In the genomic region with DNA sequence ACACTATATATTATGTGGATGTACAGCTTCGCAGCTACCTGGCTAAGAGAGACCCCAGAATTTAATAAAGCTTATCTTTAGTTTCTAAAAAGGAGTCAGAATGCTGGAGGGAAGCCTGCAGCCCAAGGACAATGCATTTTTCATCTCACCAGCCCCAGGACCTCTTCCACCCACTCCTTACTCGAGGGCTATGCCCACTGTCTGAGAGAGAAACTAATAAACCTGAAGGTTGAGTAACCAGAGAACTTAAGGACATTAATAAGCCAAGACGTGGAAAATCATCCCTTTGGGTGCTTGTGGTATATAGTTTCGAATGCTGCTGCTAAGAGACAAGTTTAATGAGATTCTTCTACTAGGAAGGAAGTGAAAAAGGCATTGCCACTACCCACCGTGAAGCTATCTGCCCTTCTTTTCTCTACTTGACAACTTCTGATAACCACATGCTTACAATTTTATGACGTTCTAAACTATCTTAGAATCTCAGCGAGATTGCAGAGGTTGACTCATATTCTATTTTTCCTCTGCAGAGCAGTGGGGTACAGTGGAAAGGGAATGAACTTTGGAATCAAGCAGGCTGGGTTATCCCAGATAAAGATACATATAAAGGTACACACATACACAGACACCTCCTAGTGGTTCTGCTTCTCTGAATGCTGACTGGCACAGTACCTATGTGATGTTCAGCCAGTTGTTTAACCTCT, we compare ENCODE assay signal across 10 cellular contexts. TPM values are rescaled to one million over a fixed set of nuclear protein-coding genes. Genes with fewer than 3 reads are reported as not detected.
DNase-seq lines count a peak whose midpoint lies in the region; ATAC-seq, FAIRE-seq and TF ChIP-seq lines count a peak whose summit lies in the region.
"Had no signal": no experiment of that assay in that cellular context is flagged by ENCODE, and none has a peak within 500 bp of the region (broad histone marks: within the 10 kb centered on the region; RNA-seq: fewer than 3 reads in every experiment).

No MANE protein-coding gene starts in this region.

- no peak for ATAC-seq in Right ventricle myocardium inferior
- peak; percentile 18 for ATAC-seq in HG03571 (IDR thresholded peaks at IDR 0.05; ENCODE audit: unreplicated experiment)
- no peak for ATAC-seq in upper lobe of left lung (ENCODE audit: low FRiP score in 2 of 2)

- peaks cover 29% of the 10 kb centered on the region for H3K36me3 Mint-ChIP-seq in type B pancreatic cell

- intact Hi-C loops in Right ventricle myocardium inferior (cut with DNase I), result loop anchor here (10.0 kb wide), 1 partner anchor 292 kb away; no protein-coding TSS in a partner anchor

- H3K27me3 ChIP-seq in cardiac muscle cell (no peaks in the 10 kb centered on the region), bronchial epithelial cell (ENCODE audit: control insufficient read depth, insufficient read depth, low read length) (no peaks in the 10 kb centered on the region), upper lobe of left lung (no peaks in the 10 kb centered on the region), WERI-Rb-1 (ENCODE audit: insufficient read depth, low read depth, severe bottlenecking) (no peaks in the 10 kb centered on the region)

- 61 to 76% methylated on average over 7 of the region's 7 CpGs for WGBS in upper lobe of left lung, 2 donors

- no peaks in the 10 kb centered on the region for H3K4me1 ChIP-seq in cardiac muscle cell (ENCODE audit: low read depth)
- H3K4me1 ChIP-seq in upper lobe of left lung, result peaks cover 16 to 35% (median 24%) of the 10 kb centered on the region in 4 donors

- H3K9me3 ChIP-seq in cardiac muscle cell (ENCODE audit: low read depth) (no peaks in the 10 kb centered on the region), upper lobe of left lung (no peaks in the 10 kb centered on the region), WERI-Rb-1 (ENCODE audit: severe bottlenecking) (no peaks in the 10 kb centered on the region)

- DNase-seq in cardiac muscle cell (ENCODE audit: low read depth in 1 of 2, low spot score in 1 of 2) (no peak), Right ventricle myocardium inferior (ENCODE audit: missing footprints) (no peak), bronchial epithelial cell (ENCODE audit: low read depth) (no peak), type B pancreatic cell (ENCODE audit: extremely low spot score, unreplicated experiment) (no peak), NCI-H1105 (lab: John Stamatoyannopoulos, UW) (no peak), upper lobe of left lung (no peak), WERI-Rb-1 (no peak)
- DNase-seq: DND-41 had no signal

- peak overlapping the region; percentile 85 for H3K27ac Mint-ChIP-seq in type B pancreatic cell

- peak overlapping the region; percentile 86 for H3K4me3 Mint-ChIP-seq in type B pancreatic cell

- FAIRE-seq in bronchial epithelial cell (lab: Jason Lieb, UNC), result no peak

- H3K9me3 Mint-ChIP-seq in type B pancreatic cell, result peaks cover 4% of the 10 kb centered on the region

- H3K4me3 ChIP-seq in cardiac muscle cell (no peak overlapping the region), bronchial epithelial cell (ENCODE audit: low read depth, low read length) (no peak overlapping the region), upper lobe of left lung (no peak overlapping the region), WERI-Rb-1 (ENCODE audit: low read depth, low read length) (no peak overlapping the region)
- H3K4me3 ChIP-seq: skin epidermis had no signal

- TF ChIP-seq CTCF in cardiac muscle cell (IDR thresholded peaks at IDR 0.05; ENCODE audit: low read depth, low read length) (peak; percentile 6), bronchial epithelial cell (IDR thresholded peaks at IDR 0.05; ENCODE audit: insufficient read depth, low read length, severe bottlenecking) (peak; percentile 14), type B pancreatic cell (conservative IDR thresholded peaks at IDR 0.05) (no peak), upper lobe of left lung (IDR thresholded peaks at IDR 0.05) (no peak), WERI-Rb-1 (IDR thresholded peaks at IDR 0.05; ENCODE audit: low read depth, low read length) (no peak)

- no peak for TF ChIP-seq POLR2A in upper lobe of left lung (IDR thresholded peaks at IDR 0.05)

- no peaks in the 10 kb centered on the region for H3K36me3 ChIP-seq in cardiac muscle cell
- H3K36me3 ChIP-seq in bronchial epithelial cell (ENCODE audit: control insufficient read depth, insufficient read depth, low read length), result no peaks in the 10 kb centered on the region
- H3K36me3 ChIP-seq in upper lobe of left lung, result no peaks in the 10 kb centered on the region
- H3K36me3 ChIP-seq in WERI-Rb-1, result no peaks in the 10 kb centered on the region

- H3K27me3 Mint-ChIP-seq in type B pancreatic cell, result no peaks in the 10 kb centered on the region

- peaks cover 40% of the 10 kb centered on the region for H3K4me1 Mint-ChIP-seq in type B pancreatic cell (ENCODE audit: unreplicated experiment)

- no peak overlapping the region for H3K27ac ChIP-seq in cardiac muscle cell
- H3K27ac ChIP-seq in upper lobe of left lung, result no peak overlapping the region
- no peak overlapping the region for H3K27ac ChIP-seq in WERI-Rb-1

- TF ChIP-seq EP300 in upper lobe of left lung (IDR thresholded peaks at IDR 0.05), result no peak

RNA-seq across cellular contexts. Expression of gene RELL1, which starts 3.3 kb away (rescaled TPM):
- total RNA-seq in cardiac muscle cell (22.2 and 24.4 TPM in 2 replicates), Right ventricle myocardium inferior (23.6 TPM), bronchial epithelial cell (122 and 178 TPM in 2 replicates), type B pancreatic cell (ENCODE audit: low replicate concordance) (31.6 and 45.8 TPM in 2 replicates), upper lobe of left lung (10 to 100 TPM; 21.2 to 58.8 (median 40.7) TPM)
- polyA plus RNA-seq in cardiac muscle cell, result 4.4 and 5.1 TPM in 2 replicates

Comparison
In these comparisons a context has a peak if more than half of its experiments do, and no peak if none do; other contexts are left out.
1. CTCF ChIP-seq: peak in cardiac muscle cell (single experiment) and bronchial epithelial cell (single experiment); none in type B pancreatic cell (single experiment), upper lobe of left lung (0 of 6) and WERI-Rb-1 (single experiment).